In genomic region chr5:154141686-154142300, GRCh38 we compare ENCODE assay signal across 29 cellular contexts. TPM values are rescaled to one million over a fixed set of nuclear protein-coding genes. Genes with fewer than 3 reads are reported as not detected.
DNase-seq lines count a peak whose midpoint lies in the region; ATAC-seq and TF ChIP-seq lines count a peak whose summit lies in the region.
"Had no signal": no experiment of that assay in that cellular context is flagged by ENCODE, and none has a peak within 500 bp of the region (broad histone marks: within the 10 kb centered on the region; RNA-seq: fewer than 3 reads in every experiment).

No MANE protein-coding gene starts in this region.

- POLR2A ChIA-PET in A673 (lab: Charles Lee; ENCODE audit: low non-redundant PET) = no interaction called here

- peaks cover 4% of the 10 kb centered on the region for H3K4me1 ChIP-seq in A673 (ENCODE audit: insufficient read depth, low read length, poor library complexity, severe bottlenecking)
- H3K4me1 ChIP-seq: right lobe of liver had no signal

- no peak overlapping the region for H3K27ac Mint-ChIP-seq in natural killer cell treated with Interleukin-12 subunit alpha and Interleukin-12 subunit beta and Interleukin-15 and Interleukin-18, amount 100 ng/mL, for 72 hours
- H3K27ac Mint-ChIP-seq: activated naive CD4-positive, alpha-beta T cell treated with anti-CD3 and anti-CD28 coated beads, Interleukin-2, amount 50 U/mL, for 72 hours; activated T-helper 17 cell treated with anti-CD3 and anti-CD28 coated beads, Interleukin-2, amount 50 U/mL, for 72 hours; WTC11 had no signal

- H3K4me1 Mint-ChIP-seq in natural killer cell treated with Interleukin-12 subunit alpha and Interleukin-12 subunit beta and Interleukin-15 and Interleukin-18, amount 100 ng/mL, for 72 hours (ENCODE audit: low read depth in 2 of 2) = no peaks in the 10 kb centered on the region
- H3K4me1 Mint-ChIP-seq: activated T-helper 17 cell treated with anti-CD3 and anti-CD28 coated beads, Interleukin-2, amount 50 U/mL, for 72 hours had no signal

- CTCF ChIA-PET in A673 (lab: Charles Lee) = no interaction called here

- BruUV-seq in A673 (replicated peaks; lab: Mats Ljungman, UMichigan) = no TSS peak

- no peak for ATAC-seq in natural killer cell treated with Interleukin-12 subunit alpha and Interleukin-12 subunit beta and Interleukin-15 and Interleukin-18, amount 100 ng/mL, for 72 hours
- ATAC-seq in HG03439 (IDR thresholded peaks at IDR 0.05; ENCODE audit: unreplicated experiment) (no peak), GM18870 (IDR thresholded peaks at IDR 0.05; ENCODE audit: unreplicated experiment) (no peak)
- ATAC-seq: activated naive CD4-positive, alpha-beta T cell treated with anti-CD3 and anti-CD28 coated beads, Interleukin-2, amount 50 U/mL, for 72 hours; activated T-helper 17 cell treated with anti-CD3 and anti-CD28 coated beads, Interleukin-2, amount 50 U/mL, for 72 hours; heart left ventricle; right lobe of liver; WTC11 had no signal

- no peaks in the 10 kb centered on the region for H3K36me3 Mint-ChIP-seq in natural killer cell treated with Interleukin-12 subunit alpha and Interleukin-12 subunit beta and Interleukin-15 and Interleukin-18, amount 100 ng/mL, for 72 hours
- H3K36me3 Mint-ChIP-seq: activated naive CD4-positive, alpha-beta T cell treated with anti-CD3 and anti-CD28 coated beads, Interleukin-2, amount 50 U/mL, for 72 hours; WTC11 had no signal

- no peak overlapping the region for H3K4me3 ChIP-seq in A673 (ENCODE audit: low read depth, low read length, poor library complexity, severe bottlenecking)
- H3K4me3 ChIP-seq in WERI-Rb-1 (ENCODE audit: low read depth, low read length) = no peak overlapping the region
- H3K4me3 ChIP-seq: dorsolateral prefrontal cortex, heart left ventricle, right lobe of liver, tibial artery had no signal

- TF ChIP-seq CTCF in A673 (conservative IDR thresholded peaks at IDR 0.05; ENCODE audit: low read depth, low read length) (no peak), WERI-Rb-1 (IDR thresholded peaks at IDR 0.05; ENCODE audit: low read depth, low read length) (no peak)

- peak; percentile 45 for DNase-seq in A673 (ENCODE audit: low spot score)
- peak; percentile 24 for DNase-seq in ELF-1 (ENCODE audit: low read depth, low spot score)
- DNase-seq in WERI-Rb-1 = peak; percentile 77
- DNase-seq in medulla oblongata (ENCODE audit: extremely low spot score) = peak; percentile 26
- no peak for DNase-seq in natural killer cell treated with Interleukin-12 subunit alpha and Interleukin-12 subunit beta and Interleukin-15 and Interleukin-18, amount 100 ng/mL, for 72 hours (ENCODE audit: low spot score)
- no peak for DNase-seq in NCI-H526 treated with DMSO at 0.1 percent for 48 hours (lab: John Stamatoyannopoulos, UW)
- DNase-seq: activated CD8-positive, alpha-beta memory T cell treated with anti-CD3 and anti-CD28 coated beads, Interleukin-2, amount 50 U/mL, for 48 hours; aorta; Calu3; dorsolateral prefrontal cortex; heart left ventricle; kidney glomerular epithelial cell; mesenchymal stem cell; NCI-H1105 treated with DMSO at 0.1 percent for 48 hours; NCI-H2081 treated with DMSO at 0.1 percent for 48 hours; NCI-H748 treated with DMSO at 0.1 percent for 48 hours; OCI-M1; right lobe of liver; SHP77; stimulated activated CD4-positive, alpha-beta T cell treated with anti-CD3 and anti-CD28 coated beads, Interleukin-15, amount 100 ng/mL, for 24 hours; T-helper 9 cell; tibial artery had no signal

- H3K27me3 ChIP-seq in A673 (replicated peaks; ENCODE audit: insufficient read depth, low read depth, low read length, poor library complexity) = no peaks in the 10 kb centered on the region
- H3K27me3 ChIP-seq in WERI-Rb-1 (ENCODE audit: insufficient read depth, low read depth, severe bottlenecking) = peaks cover 6% of the 10 kb centered on the region
- H3K27me3 ChIP-seq: dorsolateral prefrontal cortex, heart left ventricle, right lobe of liver, tibial artery had no signal

- H3K4me3 Mint-ChIP-seq in natural killer cell treated with Interleukin-12 subunit alpha and Interleukin-12 subunit beta and Interleukin-15 and Interleukin-18, amount 100 ng/mL, for 72 hours = no peak overlapping the region
- H3K4me3 Mint-ChIP-seq: activated T-helper 17 cell treated with anti-CD3 and anti-CD28 coated beads, Interleukin-2, amount 50 U/mL, for 72 hours; stimulated activated naive CD8-positive, alpha-beta T cell treated with anti-CD3 and anti-CD28 coated beads, Interleukin-15, Interleukin-2, amounts not matched to agents 100 ng/mL and 50 ng/mL, for 24 hours; WTC11 had no signal

- intact Hi-C loops in A673 (cut with micrococcal nuclease; ENCODE audit: unreplicated experiment) = no loop called here

- no peaks in the 10 kb centered on the region for H3K36me3 ChIP-seq in A673 (ENCODE audit: insufficient read depth, low read length, poor library complexity, severe bottlenecking)
- H3K36me3 ChIP-seq in WERI-Rb-1 = no peaks in the 10 kb centered on the region
- H3K36me3 ChIP-seq: heart left ventricle, right lobe of liver, tibial artery had no signal

- peaks cover 0 to 4% of the 10 kb centered on the region in 2 donors for H3K27me3 Mint-ChIP-seq in natural killer cell treated with Interleukin-12 subunit alpha and Interleukin-12 subunit beta and Interleukin-15 and Interleukin-18, amount 100 ng/mL, for 72 hours
- H3K27me3 Mint-ChIP-seq: stimulated activated naive CD8-positive, alpha-beta T cell treated with anti-CD3 and anti-CD28 coated beads, Interleukin-15, Interleukin-2, amounts not matched to agents 100 ng/mL and 50 ng/mL, for 24 hours had no signal

- H3K9me3 ChIP-seq in A673 (ENCODE audit: low read depth, low read length, poor library complexity, severe bottlenecking) (no peaks in the 10 kb centered on the region), WERI-Rb-1 (ENCODE audit: severe bottlenecking) (no peaks in the 10 kb centered on the region)
- H3K9me3 ChIP-seq: heart left ventricle, right lobe of liver, tibial artery had no signal

- H3K27ac ChIP-seq in A673 (ENCODE audit: low read depth, low read length, poor library complexity, severe bottlenecking) = no peak overlapping the region
- no peak overlapping the region for H3K27ac ChIP-seq in WERI-Rb-1
- H3K27ac ChIP-seq: C4-2B, right lobe of liver, tibial artery had no signal

- no peaks in the 10 kb centered on the region for H3K9me3 Mint-ChIP-seq in natural killer cell treated with Interleukin-12 subunit alpha and Interleukin-12 subunit beta and Interleukin-15 and Interleukin-18, amount 100 ng/mL, for 72 hours
- H3K9me3 Mint-ChIP-seq: activated naive CD4-positive, alpha-beta T cell treated with anti-CD3 and anti-CD28 coated beads, Interleukin-2, amount 50 U/mL, for 72 hours; activated T-helper 17 cell treated with anti-CD3 and anti-CD28 coated beads, Interleukin-2, amount 50 U/mL, for 72 hours; stimulated activated naive CD8-positive, alpha-beta T cell treated with anti-CD3 and anti-CD28 coated beads, Interleukin-15, Interleukin-2, amounts not matched to agents 100 ng/mL and 50 ng/mL, for 24 hours; WTC11 had no signal

RNA-seq across cellular contexts. Expression of gene GALNT10, which starts 48.7 kb away (rescaled TPM):
- total RNA-seq in A673 (2021) = 17.9 and 18.0 TPM in 2 replicates
- total RNA-seq in natural killer cell treated with Interleukin-12 subunit alpha and Interleukin-12 subunit beta and Interleukin-15 and Interleukin-18, amount 100 ng/mL, for 72 hours = 10 to 100 TPM; 32.2 to 44.1 TPM

Comparison
In these comparisons a context has a peak if more than half of its experiments do, and no peak if none do; other contexts are left out.
1. DNase-seq: peak in A673 (single experiment), ELF-1 (single experiment), WERI-Rb-1 (single experiment) and medulla oblongata (single experiment); none in natural killer cell treated with Interleukin-12 subunit alpha and Interleukin-12 subunit beta and Interleukin-15 and Interleukin-18, amount 100 ng/mL, for 72 hours (single experiment) and NCI-H526 treated with DMSO at 0.1 percent for 48 hours (single experiment).